Comparison of ENCODE assay signal across 15 cellular contexts in the genomic region with DNA sequence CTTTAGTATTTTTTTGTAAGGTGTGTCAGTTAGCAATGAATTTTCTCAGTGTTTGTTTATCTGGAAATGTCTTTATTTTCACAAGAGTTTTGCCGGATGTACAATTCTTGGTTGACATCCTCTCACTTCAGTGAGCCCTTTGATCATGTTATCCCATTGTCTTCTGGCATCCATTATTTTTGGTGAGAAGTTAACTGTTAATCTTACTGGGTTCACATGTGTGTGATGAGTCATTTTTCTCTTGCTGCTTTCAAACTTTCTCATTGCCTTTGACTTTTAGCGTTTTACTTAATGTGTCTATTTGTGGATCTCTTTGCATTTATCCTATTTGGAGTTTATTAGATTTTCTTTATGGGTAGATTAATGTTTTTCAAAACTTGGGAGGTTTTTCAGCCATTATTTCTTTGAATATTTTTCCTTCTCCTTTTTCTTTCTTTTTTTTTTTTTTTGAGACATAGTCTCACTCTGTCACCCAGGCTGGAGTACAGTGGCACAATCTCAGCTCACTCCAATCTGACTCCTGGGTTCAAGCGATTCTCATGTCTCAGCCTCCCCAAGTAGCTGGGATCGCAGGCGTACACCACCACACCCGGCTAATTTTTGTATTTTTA.
DNase-seq lines count a peak whose midpoint lies in the region; ATAC-seq, FAIRE-seq and TF ChIP-seq lines count a peak whose summit lies in the region.
"Had no signal": no experiment of that assay in that cellular context is flagged by ENCODE, and none has a peak within 500 bp of the region (broad histone marks: within the 10 kb centered on the region; RNA-seq: fewer than 3 reads in every experiment).

No MANE protein-coding gene starts in this region.

- H3K9ac ChIP-seq in kidney (ENCODE audit: low read length in 2 of 2), result no peak overlapping the region

- peak overlapping the region; percentile 24 for H3K4me3 Mint-ChIP-seq in activated naive CD4-positive, alpha-beta T cell treated with anti-CD3 and anti-CD28 coated beads, Interleukin-2, amount 50 U/mL, for 24 hours
- H3K4me3 Mint-ChIP-seq in chondrocyte (ENCODE audit: unreplicated experiment), result no peak overlapping the region
- peak overlapping the region in 5 of 10 donors; percentile 27 to 55 (median 45) for H3K4me3 Mint-ChIP-seq in naive thymus-derived CD4-positive, alpha-beta T cell
- no peak overlapping the region for H3K4me3 Mint-ChIP-seq in activated T-cell treated with anti-CD3 and anti-CD28 coated beads, Interleukin-2, amount 50 U/mL, for 24 hours
- H3K4me3 Mint-ChIP-seq: nephron had no signal

- CTCF ChIA-PET in naive thymus-derived CD4-positive, alpha-beta T cell (lab: Charles Lee), result interaction anchor here (0.8 to 1.3 kb wide), 2 partner anchors 78 to 139 kb away, joined by 3 to 5 read pairs; a partner anchor contains a TSS

- no peak for DNase-seq in activated naive CD4-positive, alpha-beta T cell treated with Interleukin-2 at 50 U/mL for 16 hours
- DNase-seq in MV-4-11 (lab: John Stamatoyannopoulos, UW), result peak; percentile 35
- no peak for DNase-seq in chondrocyte (ENCODE audit: low spot score)
- peak in 2 of 9 donors; percentile 20 to 26 for DNase-seq in naive thymus-derived CD4-positive, alpha-beta T cell
- DNase-seq in kidney, result no peak
- DNase-seq in NCI-H1092 (lab: John Stamatoyannopoulos, UW), result no peak
- no peak for DNase-seq in activated T-cell treated with anti-CD3 and anti-CD28 coated beads, Interleukin-2, amount 50 U/mL, for 24 hours
- DNase-seq: activated CD8-positive, alpha-beta memory T cell treated with anti-CD3 and anti-CD28 coated beads for 24 hours; activated naive CD4-positive, alpha-beta T cell treated with anti-CD3 and anti-CD28 coated beads, Interleukin-2, amount 50 U/mL, for 16 hours; caudate nucleus; NCI-H1092 treated with DMSO at 0.1 percent for 48 hours; NCI-H2171 had no signal

- no peak for FAIRE-seq in kidney (lab: Jason Lieb, UNC)

- H3K27me3 Mint-ChIP-seq in activated naive CD4-positive, alpha-beta T cell treated with anti-CD3 and anti-CD28 coated beads, Interleukin-2, amount 50 U/mL, for 24 hours, result no peaks in the 10 kb centered on the region
- H3K27me3 Mint-ChIP-seq in chondrocyte (ENCODE audit: low read depth), result no peaks in the 10 kb centered on the region
- H3K27me3 Mint-ChIP-seq in naive thymus-derived CD4-positive, alpha-beta T cell, result no peaks in the 10 kb centered on the region
- no peaks in the 10 kb centered on the region for H3K27me3 Mint-ChIP-seq in activated T-cell treated with anti-CD3 and anti-CD28 coated beads, Interleukin-2, amount 50 U/mL, for 24 hours

- ATAC-seq in naive thymus-derived CD4-positive, alpha-beta T cell, result peak; percentile 45

- H3K27me3 ChIP-seq in naive thymus-derived CD4-positive, alpha-beta T cell (ENCODE audit: control insufficient read depth in 2 of 2, insufficient read depth in 2 of 2, low read length in 2 of 2), result no peaks in the 10 kb centered on the region
- H3K27me3 ChIP-seq: hepatocyte had no signal

- no peak overlapping the region for H3K27ac Mint-ChIP-seq in activated naive CD4-positive, alpha-beta T cell treated with anti-CD3 and anti-CD28 coated beads, Interleukin-2, amount 50 U/mL, for 24 hours
- H3K27ac Mint-ChIP-seq in chondrocyte (ENCODE audit: unreplicated experiment), result peak overlapping the region; percentile 2
- peak overlapping the region in 5 of 9 donors; percentile 48 to 68 (median 56) for H3K27ac Mint-ChIP-seq in naive thymus-derived CD4-positive, alpha-beta T cell
- no peak overlapping the region for H3K27ac Mint-ChIP-seq in activated T-cell treated with anti-CD3 and anti-CD28 coated beads, Interleukin-2, amount 50 U/mL, for 24 hours
- H3K27ac Mint-ChIP-seq: nephron had no signal

- peaks cover 18 to 19% of the 10 kb centered on the region in 2 donors for H3K4me1 ChIP-seq in naive thymus-derived CD4-positive, alpha-beta T cell (ENCODE audit: control insufficient read depth in 2 of 2, insufficient read depth in 2 of 2, low read length in 2 of 2)
- H3K4me1 ChIP-seq in kidney (ENCODE audit: control insufficient read depth in 1 of 2, insufficient read depth in 1 of 2, low read depth in 1 of 2, low read length in 2 of 2), result no peaks in the 10 kb centered on the region

- peaks cover 30% of the 10 kb centered on the region for H3K36me3 Mint-ChIP-seq in activated naive CD4-positive, alpha-beta T cell treated with anti-CD3 and anti-CD28 coated beads, Interleukin-2, amount 50 U/mL, for 24 hours
- H3K36me3 Mint-ChIP-seq in chondrocyte (ENCODE audit: low read depth), result peaks cover 14% of the 10 kb centered on the region
- H3K36me3 Mint-ChIP-seq in naive thymus-derived CD4-positive, alpha-beta T cell, result peaks cover 8 to 65% (median 43%) of the 10 kb centered on the region in 5 donors
- H3K36me3 Mint-ChIP-seq in activated T-cell treated with anti-CD3 and anti-CD28 coated beads, Interleukin-2, amount 50 U/mL, for 24 hours (ENCODE audit: low read depth), result peaks cover 60% of the 10 kb centered on the region

- H3K27ac ChIP-seq in naive thymus-derived CD4-positive, alpha-beta T cell (ENCODE audit: low read depth, low read length), result no peak overlapping the region
- H3K27ac ChIP-seq in kidney (ENCODE audit: low read depth in 2 of 2, low read length in 2 of 2), result no peak overlapping the region
- H3K27ac ChIP-seq: hepatocyte had no signal

- no peak overlapping the region for H3K4me3 ChIP-seq in naive thymus-derived CD4-positive, alpha-beta T cell (ENCODE audit: low read length)
- H3K4me3 ChIP-seq in kidney (ENCODE audit: low read length in 2 of 2), result no peak overlapping the region
- H3K4me3 ChIP-seq: hepatocyte had no signal

- intact Hi-C loops in naive thymus-derived CD4-positive, alpha-beta T cell (cut with micrococcal nuclease), result no loop called here
- intact Hi-C loops in kidney (cut with DNase I), result no loop called here

- no peaks in the 10 kb centered on the region for H3K36me3 ChIP-seq in naive thymus-derived CD4-positive, alpha-beta T cell (ENCODE audit: control insufficient read depth in 2 of 3, insufficient read depth in 3 of 3, low read length in 3 of 3)
- no peaks in the 10 kb centered on the region for H3K36me3 ChIP-seq in kidney (ENCODE audit: control insufficient read depth in 1 of 2, insufficient read depth in 2 of 2, low read length in 2 of 2)

- peaks cover 0 to 11% (median 0%) of the 10 kb centered on the region in 3 experiments for H3K9me3 ChIP-seq in naive thymus-derived CD4-positive, alpha-beta T cell (ENCODE audit: control insufficient read depth in 2 of 3, low read length in 3 of 3)
- peaks cover 0 to 10% of the 10 kb centered on the region in 2 donors for H3K9me3 ChIP-seq in kidney (ENCODE audit: control insufficient read depth in 1 of 2, low read length in 2 of 2)

- H3K9me3 Mint-ChIP-seq in activated naive CD4-positive, alpha-beta T cell treated with anti-CD3 and anti-CD28 coated beads, Interleukin-2, amount 50 U/mL, for 24 hours, result peaks cover 16% of the 10 kb centered on the region
- H3K9me3 Mint-ChIP-seq in chondrocyte (ENCODE audit: low read depth), result peaks cover 30% of the 10 kb centered on the region
- peaks cover 3 to 29% (median 15%) of the 10 kb centered on the region in 11 donors for H3K9me3 Mint-ChIP-seq in naive thymus-derived CD4-positive, alpha-beta T cell
- H3K9me3 Mint-ChIP-seq in activated T-cell treated with anti-CD3 and anti-CD28 coated beads, Interleukin-2, amount 50 U/mL, for 24 hours, result peaks cover 29% of the 10 kb centered on the region

- POLR2A ChIA-PET in naive thymus-derived CD4-positive, alpha-beta T cell (lab: Charles Lee), result interaction anchor here (0.9 kb wide), 1 partner anchor 135 kb away, joined by 3 read pairs; no protein-coding TSS in a partner anchor

- TF ChIP-seq CTCF in chondrocyte (IDR thresholded peaks at IDR 0.05) (no peak), kidney (IDR thresholded peaks at IDR 0.05; ENCODE audit: borderline replicate concordance, extremely low read depth, insufficient read depth) (no peak)

- peaks cover 85% of the 10 kb centered on the region for H3K4me1 Mint-ChIP-seq in activated naive CD4-positive, alpha-beta T cell treated with anti-CD3 and anti-CD28 coated beads, Interleukin-2, amount 50 U/mL, for 24 hours
- peaks cover 8% of the 10 kb centered on the region for H3K4me1 Mint-ChIP-seq in chondrocyte (ENCODE audit: low read depth)
- H3K4me1 Mint-ChIP-seq in naive thymus-derived CD4-positive, alpha-beta T cell, result peaks cover 38 to 87% (median 73%) of the 10 kb centered on the region in 7 donors
- peaks cover 67% of the 10 kb centered on the region for H3K4me1 Mint-ChIP-seq in activated T-cell treated with anti-CD3 and anti-CD28 coated beads, Interleukin-2, amount 50 U/mL, for 24 hours (ENCODE audit: low read depth)

Comparison
In these comparisons a context has a peak if more than half of its experiments do, and no peak if none do; other contexts are left out.
1. H3K27ac Mint-ChIP-seq: peak in chondrocyte (single experiment) and naive thymus-derived CD4-positive, alpha-beta T cell (5 of 9); none in activated naive CD4-positive, alpha-beta T cell treated with anti-CD3 and anti-CD28 coated beads, Interleukin-2, amount 50 U/mL, for 24 hours (single experiment) and activated T-cell treated with anti-CD3 and anti-CD28 coated beads, Interleukin-2, amount 50 U/mL, for 24 hours (single experiment).